10 cellular contexts compared by ENCODE assay signal in genomic region chr2:38074775-38075435, GRCh38. TPM values are rescaled to one million over a fixed set of nuclear protein-coding genes. Genes with fewer than 3 reads are reported as not detected.
A peak's percentile ranks its signal among the peaks of the same experiment; 100 is the strongest.
DNase-seq lines count a peak whose midpoint lies in the region; ATAC-seq, FAIRE-seq and TF ChIP-seq lines count a peak whose summit lies in the region.
"Had no signal": no experiment of that assay in that cellular context is flagged by ENCODE, and none has a peak within 500 bp of the region (broad histone marks: within the 10 kb centered on the region; RNA-seq: fewer than 3 reads in every experiment).

No MANE protein-coding gene starts in this region.

- TF ChIP-seq POLR2A in testis (IDR thresholded peaks at IDR 0.05) = no peak

- peaks cover 3% of the 10 kb centered on the region for H3K36me3 ChIP-seq in bronchial epithelial cell (ENCODE audit: control insufficient read depth, insufficient read depth, low read length)
- H3K36me3 ChIP-seq in testis (ENCODE audit: low read depth, missing control alignments) = no peaks in the 10 kb centered on the region

- ATAC-seq in GM21528 (IDR thresholded peaks at IDR 0.05; ENCODE audit: low FRiP score, unreplicated experiment) (no peak), HG02798 (IDR thresholded peaks at IDR 0.05; ENCODE audit: poor library complexity, unreplicated experiment) (no peak)
- ATAC-seq in activated CD4-positive, CD25-positive, alpha-beta regulatory T cell treated with anti-CD3 and anti-CD28 coated beads, Interleukin-2, amount 50 U/mL, for 24 hours = no peak

- H3K27me3 ChIP-seq in bronchial epithelial cell (ENCODE audit: control insufficient read depth, insufficient read depth, low read length) = peaks cover 6% of the 10 kb centered on the region
- no peaks in the 10 kb centered on the region for H3K27me3 ChIP-seq in testis

- FAIRE-seq in bronchial epithelial cell (lab: Jason Lieb, UNC) = no peak
- FAIRE-seq: TTC549 had no signal

- H3K4me3 ChIP-seq in bronchial epithelial cell (ENCODE audit: low read depth, low read length) = peak overlapping the region; percentile 60
- peak overlapping the region; percentile 63 to 69 for H3K4me3 ChIP-seq in testis

- intact Hi-C loops in testis (cut with DNase I; ENCODE audit: low total_unique reads) = loop anchor here (10.0 kb wide), 1 partner anchor 200 kb away; no protein-coding TSS in a partner anchor

- no peaks in the 10 kb centered on the region for H3K9me3 ChIP-seq in testis

- WGBS in testis, 2 donors = 7 to 11% methylated on average over 14 to 27 of the region's 76 CpGs

- peak overlapping the region; percentile 83 to 88 for H3K27ac ChIP-seq in testis

- DNase-seq in activated CD4-positive, alpha-beta T cell treated with anti-CD3 and anti-CD28 coated beads for 48 hours = peak; percentile 16
- no peak for DNase-seq in activated CD4-positive, alpha-beta T cell treated with anti-CD3 and anti-CD28 coated beads for 4 hours
- DNase-seq in bronchial epithelial cell (ENCODE audit: low read depth) (no peak), left kidney (ENCODE audit: low read depth, low spot score) (peak; percentile 75), testis (peak; percentile 51)

- TF ChIP-seq CTCF in bronchial epithelial cell (IDR thresholded peaks at IDR 0.05; ENCODE audit: insufficient read depth, low read length, severe bottlenecking) (no peak), testis (IDR thresholded peaks at IDR 0.05) (no peak)

- peaks cover 23% of the 10 kb centered on the region for H3K4me1 ChIP-seq in testis

RNA-seq across cellular contexts. Expression of gene CYP1B1, which starts 1.0 kb away (rescaled TPM):
- total RNA-seq in bronchial epithelial cell (5.8 and 36.7 TPM in 2 replicates), testis (10 to 100 TPM; 14.3 to 36.9 TPM)
- polyA plus RNA-seq in testis (ENCODE audit: insufficient read depth, low read depth, low replicate concordance) = 18.5 TPM
- total RNA-seq: CD4-positive, CD25-positive, alpha-beta regulatory T cell had no signal

Comparison
In these comparisons a context has a peak if more than half of its experiments do, and no peak if none do; other contexts are left out.
1. DNase-seq: peak in activated CD4-positive, alpha-beta T cell treated with anti-CD3 and anti-CD28 coated beads for 48 hours (single experiment), left kidney (single experiment) and testis (single experiment); none in activated CD4-positive, alpha-beta T cell treated with anti-CD3 and anti-CD28 coated beads for 4 hours (0 of 2) and bronchial epithelial cell (single experiment).